ENCODE assay signal across 2 cellular contexts in the genomic region with DNA sequence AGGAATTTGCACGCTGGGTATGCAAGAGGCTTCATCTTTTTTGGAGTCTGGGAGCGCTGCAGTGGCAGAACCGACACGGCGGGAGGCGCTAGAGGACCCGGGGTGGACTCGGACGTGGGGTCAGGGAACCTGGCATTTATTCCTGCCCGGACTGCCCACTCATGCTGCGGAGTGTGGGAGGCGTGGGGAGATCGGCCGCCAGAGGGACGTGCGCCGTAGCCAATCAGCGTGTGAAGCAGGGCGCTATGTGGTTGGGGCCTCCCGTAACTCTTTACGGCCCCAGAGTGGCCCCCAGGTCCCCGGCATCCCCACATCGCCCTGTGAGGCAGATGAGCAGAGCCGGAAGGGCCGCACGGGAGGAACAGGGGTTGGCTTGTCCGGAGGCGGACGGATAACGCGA.
TF ChIP-seq lines count a peak whose summit lies in the region.

No MANE protein-coding gene starts in this region.

TF ChIP-seq in HEK293, 187 proteins besides CTCF, POLR2A, EP300 and RAD21:
- TF ChIP-seq, protein P1, sequence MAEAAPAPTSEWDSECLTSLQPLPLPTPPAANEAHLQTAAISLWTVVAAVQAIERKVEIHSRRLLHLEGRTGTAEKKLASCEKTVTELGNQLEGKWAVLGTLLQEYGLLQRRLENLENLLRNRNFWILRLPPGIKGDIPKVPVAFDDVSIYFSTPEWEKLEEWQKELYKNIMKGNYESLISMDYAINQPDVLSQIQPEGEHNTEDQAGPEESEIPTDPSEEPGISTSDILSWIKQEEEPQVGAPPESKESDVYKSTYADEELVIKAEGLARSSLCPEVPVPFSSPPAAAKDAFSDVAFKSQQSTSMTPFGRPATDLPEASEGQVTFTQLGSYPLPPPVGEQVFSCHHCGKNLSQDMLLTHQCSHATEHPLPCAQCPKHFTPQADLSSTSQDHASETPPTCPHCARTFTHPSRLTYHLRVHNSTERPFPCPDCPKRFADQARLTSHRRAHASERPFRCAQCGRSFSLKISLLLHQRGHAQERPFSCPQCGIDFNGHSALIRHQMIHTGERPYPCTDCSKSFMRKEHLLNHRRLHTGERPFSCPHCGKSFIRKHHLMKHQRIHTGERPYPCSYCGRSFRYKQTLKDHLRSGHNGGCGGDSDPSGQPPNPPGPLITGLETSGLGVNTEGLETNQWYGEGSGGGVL (tag by site-specific recombination; IDR thresholded peaks at IDR 0.05), result no peak
- 0 out of 2 replicates have a peak, but pooled peaks have one; percentile 12 for TF ChIP-seq ZFHX2 (tag by site-specific recombination; conservative IDR thresholded peaks at IDR 0.05)
TF ChIP-seq in HEK293: peak in this region for 1.

TF ChIP-seq in K562, 482 proteins besides CTCF, POLR2A, EP300 and RAD21:
- no peak for TF ChIP-seq ZNF133 (CRISPR knock-in tag; IDR thresholded peaks at IDR 0.05)
- 0 out of 2 replicates have a peak, but pooled peaks have one; percentile 31 for TF ChIP-seq EGR1 (conservative IDR thresholded peaks at IDR 0.05)
- TF ChIP-seq, protein P2, sequence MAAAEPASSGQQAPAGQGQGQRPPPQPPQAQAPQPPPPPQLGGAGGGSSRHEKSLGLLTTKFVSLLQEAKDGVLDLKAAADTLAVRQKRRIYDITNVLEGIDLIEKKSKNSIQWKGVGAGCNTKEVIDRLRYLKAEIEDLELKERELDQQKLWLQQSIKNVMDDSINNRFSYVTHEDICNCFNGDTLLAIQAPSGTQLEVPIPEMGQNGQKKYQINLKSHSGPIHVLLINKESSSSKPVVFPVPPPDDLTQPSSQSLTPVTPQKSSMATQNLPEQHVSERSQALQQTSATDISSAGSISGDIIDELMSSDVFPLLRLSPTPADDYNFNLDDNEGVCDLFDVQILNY (CRISPR knock-in tag; IDR thresholded peaks at IDR 0.05), result no peak
- TF ChIP-seq, protein P3, sequence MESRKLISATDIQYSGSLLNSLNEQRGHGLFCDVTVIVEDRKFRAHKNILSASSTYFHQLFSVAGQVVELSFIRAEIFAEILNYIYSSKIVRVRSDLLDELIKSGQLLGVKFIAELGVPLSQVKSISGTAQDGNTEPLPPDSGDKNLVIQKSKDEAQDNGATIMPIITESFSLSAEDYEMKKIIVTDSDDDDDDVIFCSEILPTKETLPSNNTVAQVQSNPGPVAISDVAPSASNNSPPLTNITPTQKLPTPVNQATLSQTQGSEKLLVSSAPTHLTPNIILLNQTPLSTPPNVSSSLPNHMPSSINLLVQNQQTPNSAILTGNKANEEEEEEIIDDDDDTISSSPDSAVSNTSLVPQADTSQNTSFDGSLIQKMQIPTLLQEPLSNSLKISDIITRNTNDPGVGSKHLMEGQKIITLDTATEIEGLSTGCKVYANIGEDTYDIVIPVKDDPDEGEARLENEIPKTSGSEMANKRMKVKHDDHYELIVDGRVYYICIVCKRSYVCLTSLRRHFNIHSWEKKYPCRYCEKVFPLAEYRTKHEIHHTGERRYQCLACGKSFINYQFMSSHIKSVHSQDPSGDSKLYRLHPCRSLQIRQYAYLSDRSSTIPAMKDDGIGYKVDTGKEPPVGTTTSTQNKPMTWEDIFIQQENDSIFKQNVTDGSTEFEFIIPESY (CRISPR knock-in tag; IDR thresholded peaks at IDR 0.05), result peak; percentile 59
